Comparison of ENCODE assay signal across 22 cellular contexts in the genomic region with DNA sequence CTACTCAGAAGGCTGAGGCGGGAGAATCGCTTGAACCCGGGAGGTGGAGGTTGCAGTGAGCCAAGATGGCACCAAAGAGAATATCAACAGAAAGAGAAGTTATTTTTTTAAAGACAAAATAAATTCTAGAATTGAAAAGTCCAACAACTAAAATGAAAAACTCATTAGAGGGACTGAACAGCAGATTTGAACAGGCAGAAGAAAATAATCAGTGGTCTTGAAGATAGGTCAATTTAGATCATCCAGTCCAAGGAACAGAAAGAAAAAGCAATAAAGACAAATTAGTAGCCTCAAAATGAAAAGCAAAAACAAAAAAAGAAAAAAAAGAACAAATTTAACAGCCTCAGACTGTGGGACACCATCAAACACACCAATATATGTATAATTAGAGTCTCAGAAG. TPM values are rescaled to one million over a fixed set of nuclear protein-coding genes. Genes with fewer than 3 reads are reported as not detected.
DNase-seq lines count a peak whose midpoint lies in the region; ATAC-seq, FAIRE-seq and TF ChIP-seq lines count a peak whose summit lies in the region.
"Had no signal": no experiment of that assay in that cellular context is flagged by ENCODE, and none has a peak within 500 bp of the region (broad histone marks: within the 10 kb centered on the region; RNA-seq: fewer than 3 reads in every experiment).

No MANE protein-coding gene starts in this region.

- no peak for FAIRE-seq in K562 (lab: Jason Lieb, UNC)
- FAIRE-seq: A204.1, GM12878, H1 had no signal

- no peaks in the 10 kb centered on the region for H3K9me1 ChIP-seq in K562 (ENCODE audit: control insufficient read depth, insufficient read depth, low read length)

- no peaks in the 10 kb centered on the region for H3K9me3 ChIP-seq in K562 (replicated peaks; ENCODE audit: control insufficient read depth, insufficient read depth, low read depth, low read length)
- H3K9me3 ChIP-seq: BE2C had no signal

- no peaks in the 10 kb centered on the region for H4K20me1 ChIP-seq in K562 (replicated peaks; ENCODE audit: control insufficient read depth, insufficient read depth, low read length)

- no peak for DNase-seq in activated naive CD8-positive, alpha-beta T cell treated with anti-CD3 and anti-CD28 coated beads, Interleukin-2, amount 10 ng/mL, durations not matched to agents 7 days and 5 days
- no peak for DNase-seq in activated naive CD8-positive, alpha-beta T cell treated with anti-CD3 and anti-CD28 coated beads, Interleukin-2, amount 50 U/mL, for 24 hours
- DNase-seq in Calu3 (no peak), HFFc6 (no peak), K562 (ENCODE audit: extremely low read depth in 1 of 4, low spot score in 3 of 4) (no peak), GM03348 (ENCODE audit: low spot score) (no peak)
- DNase-seq: ACHN; BE2C; C1 segment of cervical spinal cord; Caco-2; CD4-positive, CD25-positive, alpha-beta regulatory T cell; DMS79 treated with DMSO at 0.1 percent for 48 hours; GF-D8; H9; Karpas-422; KBM-7 had no signal

- H3K79me2 ChIP-seq in K562 (ENCODE audit: control insufficient read depth, insufficient read depth, low read length), result peaks cover 60% of the 10 kb centered on the region

- TF ChIP-seq CTCF in Calu3 (IDR thresholded peaks at IDR 0.05; ENCODE audit: unreplicated experiment) (no peak), HFFc6 (IDR thresholded peaks at IDR 0.05) (no peak), K562 (IDR thresholded peaks at IDR 0.05 in 2 of 3, conservative IDR thresholded peaks at IDR 0.05 in 1 of 3; ENCODE audit: insufficient read depth in 2 of 3, low read depth in 1 of 3, low read length in 3 of 3) (no peak)

- no peak for TF ChIP-seq RAD21 in K562 (CRISPR knock-in tag; conservative IDR thresholded peaks at IDR 0.05 in 1 of 2, IDR thresholded peaks at IDR 0.05 in 1 of 2)

- H3K9me3 Mint-ChIP-seq in activated naive CD8-positive, alpha-beta T cell treated with anti-CD3 and anti-CD28 coated beads, Interleukin-2, amount 10 ng/mL, durations not matched to agents 7 days and 5 days, result peaks cover 2% of the 10 kb centered on the region
- peaks cover 11% of the 10 kb centered on the region for H3K9me3 Mint-ChIP-seq in activated naive CD8-positive, alpha-beta T cell treated with anti-CD3 and anti-CD28 coated beads, Interleukin-2, amount 50 U/mL, for 24 hours
- no peaks in the 10 kb centered on the region for H3K9me3 Mint-ChIP-seq in Calu3 (ENCODE audit: low read depth, unreplicated experiment)
- H3K9me3 Mint-ChIP-seq in HFFc6, result no peaks in the 10 kb centered on the region
- H3K9me3 Mint-ChIP-seq: H9 had no signal

- TF ChIP-seq EP300 in K562 (IDR thresholded peaks at IDR 0.05; ENCODE audit: low read length), result no peak

- POLR2A ChIA-PET in activated naive CD8-positive, alpha-beta T cell treated with anti-CD3 and anti-CD28 coated beads, Interleukin-2, amount 10 ng/mL, durations not matched to agents 7 days and 5 days (lab: Charles Lee), result interaction anchor here (0.7 kb wide), 1 partner anchor 969 kb away, joined by 3 read pairs; no protein-coding TSS in a partner anchor
- POLR2A ChIA-PET in K562 (lab: Yijun Ruan, JAX), result interaction anchor here (0.9 kb wide), 1 partner anchor 9 kb away, joined by 3 read pairs; no protein-coding TSS in a partner anchor

- H3K4me1 Mint-ChIP-seq in activated naive CD8-positive, alpha-beta T cell treated with anti-CD3 and anti-CD28 coated beads, Interleukin-2, amount 10 ng/mL, durations not matched to agents 7 days and 5 days, result peaks cover 18% of the 10 kb centered on the region
- H3K4me1 Mint-ChIP-seq in activated naive CD8-positive, alpha-beta T cell treated with anti-CD3 and anti-CD28 coated beads, Interleukin-2, amount 50 U/mL, for 24 hours, result peaks cover 29% of the 10 kb centered on the region
- H3K4me1 Mint-ChIP-seq in Calu3 (ENCODE audit: low read depth, unreplicated experiment), result peaks cover 2% of the 10 kb centered on the region
- peaks cover 3% of the 10 kb centered on the region for H3K4me1 Mint-ChIP-seq in HFFc6 (ENCODE audit: low read depth)

- in situ Hi-C loops in K562 (cut with MboI), result no loop called here

- H3K4me3 ChIP-seq in K562, result no peak overlapping the region

- no peaks in the 10 kb centered on the region for H3K27me3 ChIP-seq in K562 (ENCODE audit: control insufficient read depth in 2 of 2, insufficient read depth in 2 of 2, low read length in 2 of 2)
- H3K27me3 ChIP-seq: BE2C had no signal

- CTCF ChIA-PET in Calu3 (lab: Charles Lee), result no interaction called here
- CTCF ChIA-PET in K562 (lab: Yijun Ruan, JAX; ENCODE audit: low intra/inter-chr PET ratio), result no interaction called here

- intact Hi-C loops in Calu3 (cut with micrococcal nuclease; ENCODE audit: unreplicated experiment) (no loop called here), K562 (cut with micrococcal nuclease) (no loop called here)

- no peak overlapping the region for H3K4me2 ChIP-seq in K562 (ENCODE audit: insufficient read depth, low read length)

- no peak overlapping the region for H2AFZ ChIP-seq in K562 (ENCODE audit: low read depth, low read length)

- no TSS peak for BruUV-seq in Calu3 (replicated peaks; lab: Mats Ljungman, UMichigan)
- BruUV-seq in K562 (replicated peaks; lab: Mats Ljungman, UMichigan), result no TSS peak

- peaks cover 44% of the 10 kb centered on the region for H3K36me3 ChIP-seq in K562 (ENCODE audit: control insufficient read depth, insufficient read depth, low read length)

- no peaks in the 10 kb centered on the region for H3K27me3 Mint-ChIP-seq in activated naive CD8-positive, alpha-beta T cell treated with anti-CD3 and anti-CD28 coated beads, Interleukin-2, amount 10 ng/mL, durations not matched to agents 7 days and 5 days
- H3K27me3 Mint-ChIP-seq in activated naive CD8-positive, alpha-beta T cell treated with anti-CD3 and anti-CD28 coated beads, Interleukin-2, amount 50 U/mL, for 24 hours, result no peaks in the 10 kb centered on the region
- H3K27me3 Mint-ChIP-seq in Calu3 (ENCODE audit: unreplicated experiment), result no peaks in the 10 kb centered on the region
- no peaks in the 10 kb centered on the region for H3K27me3 Mint-ChIP-seq in HFFc6 (ENCODE audit: insufficient read depth)
- H3K27me3 Mint-ChIP-seq: CD4-positive, CD25-positive, alpha-beta regulatory T cell had no signal

- no peak overlapping the region for H3K9ac ChIP-seq in K562 (ENCODE audit: insufficient read depth in 1 of 2, low read depth in 2 of 2, low read length in 2 of 2)

- no peak overlapping the region for H3K27ac ChIP-seq in K562 (ENCODE audit: extremely low read depth, low read depth, low read length)

- 0 out of 5 replicates have a peak, but pooled peaks cover 0 to 2% of the 10 kb centered on the region in 2 experiments for H3K4me1 ChIP-seq in K562 (replicated peaks in 1 of 2; ENCODE audit: control insufficient read depth in 2 of 2, insufficient read depth in 2 of 2, low read length in 2 of 2)
- H3K4me1 ChIP-seq: BE2C had no signal

- TF ChIP-seq POLR2A in K562 (conservative IDR thresholded peaks at IDR 0.05), result no peak

- H3K36me3 Mint-ChIP-seq in activated naive CD8-positive, alpha-beta T cell treated with anti-CD3 and anti-CD28 coated beads, Interleukin-2, amount 10 ng/mL, durations not matched to agents 7 days and 5 days, result peaks cover 40% of the 10 kb centered on the region
- H3K36me3 Mint-ChIP-seq in activated naive CD8-positive, alpha-beta T cell treated with anti-CD3 and anti-CD28 coated beads, Interleukin-2, amount 50 U/mL, for 24 hours (ENCODE audit: low read depth), result peaks cover 51% of the 10 kb centered on the region
- H3K36me3 Mint-ChIP-seq in Calu3 (ENCODE audit: insufficient read depth, unreplicated experiment), result peaks cover 42% of the 10 kb centered on the region
- peaks cover 43% of the 10 kb centered on the region for H3K36me3 Mint-ChIP-seq in HFFc6 (ENCODE audit: low read depth)

- no peak for ATAC-seq in activated naive CD8-positive, alpha-beta T cell treated with anti-CD3 and anti-CD28 coated beads, Interleukin-2, amount 10 ng/mL, durations not matched to agents 7 days and 5 days (ENCODE audit: low read depth)
- no peak for ATAC-seq in activated naive CD8-positive, alpha-beta T cell treated with anti-CD3 and anti-CD28 coated beads, Interleukin-2, amount 50 U/mL, for 24 hours
- ATAC-seq in K562 (no peak), HG02763 (IDR thresholded peaks at IDR 0.05; ENCODE audit: unreplicated experiment) (no peak), HG03280 (IDR thresholded peaks at IDR 0.05; ENCODE audit: unreplicated experiment) (no peak)

- WGBS in K562 (ENCODE audit: insufficient coverage, low coverage, missing lambda C conversion rate), result 100% methylated on average over 3 of the region's 3 CpGs

- H3K4me3 Mint-ChIP-seq in activated naive CD8-positive, alpha-beta T cell treated with anti-CD3 and anti-CD28 coated beads, Interleukin-2, amount 10 ng/mL, durations not matched to agents 7 days and 5 days, result no peak overlapping the region
- no peak overlapping the region for H3K4me3 Mint-ChIP-seq in activated naive CD8-positive, alpha-beta T cell treated with anti-CD3 and anti-CD28 coated beads, Interleukin-2, amount 50 U/mL, for 24 hours
- H3K4me3 Mint-ChIP-seq in Calu3 (ENCODE audit: low read depth, unreplicated experiment) (no peak overlapping the region), HFFc6 (peak overlapping the region; percentile 7; the same call in 1 of the 2 replicates)
- H3K4me3 Mint-ChIP-seq: H9 had no signal

- H3K27ac Mint-ChIP-seq in activated naive CD8-positive, alpha-beta T cell treated with anti-CD3 and anti-CD28 coated beads, Interleukin-2, amount 10 ng/mL, durations not matched to agents 7 days and 5 days, result peak overlapping the region; percentile 14
- no peak overlapping the region for H3K27ac Mint-ChIP-seq in activated naive CD8-positive, alpha-beta T cell treated with anti-CD3 and anti-CD28 coated beads, Interleukin-2, amount 50 U/mL, for 24 hours
- peak overlapping the region; percentile 3 for H3K27ac Mint-ChIP-seq in Calu3 (ENCODE audit: unreplicated experiment)
- H3K27ac Mint-ChIP-seq in HFFc6, result no peak overlapping the region
- H3K27ac Mint-ChIP-seq: CD4-positive, CD25-positive, alpha-beta regulatory T cell; H9 had no signal

RNA-seq across cellular contexts. Expression of a gene that starts 6.0 kb away (rescaled TPM):
- 10 to 100 TPM; 58.7 to 63.7 TPM for total RNA-seq in activated naive CD8-positive, alpha-beta T cell treated with anti-CD3 and anti-CD28 coated beads, Interleukin-2, amount 10 ng/mL, durations not matched to agents 7 days and 5 days
- total RNA-seq in Calu3 (2022), result 70.4 and 75.9 TPM in 2 replicates
- total RNA-seq in HFFc6 (2021; fragmentation: NEBNext Ultra II Directional; extraction: Animal tissue kit (Norgen Biotek cat#: 25700)), result 10 to 100 TPM; 38.6 to 51.1 (median 46.1) TPM
- 134 and 149 TPM in 2 replicates for total RNA-seq in K562 (2011; cell fraction: chromatin; rRNA removed; ENCODE audit: low replicate concordance)
- 77.7 and 107 TPM in 2 replicates for total RNA-seq in K562 (2011; cell fraction: nucleolus; rRNA removed)
- 104 and 155 TPM in 2 replicates for total RNA-seq in K562 (2011; cell fraction: nucleoplasm; rRNA removed)
- 33.8 and 50.9 TPM in 2 replicates for total RNA-seq in K562 (2014; rRNA removed)
- total RNA-seq in K562 (2014; rRNA removed; fragmentation: Illumina TruSeq; extraction: Trizol), result 37.3 and 37.4 TPM in 2 replicates
- 37.7 and 38.9 TPM in 2 replicates for total RNA-seq in K562 (2015; rRNA removed; fragmentation: Illumina TruSeq; extraction: Trizol)
- total RNA-seq in K562 (2021), result 50.0 and 58.5 TPM in 2 replicates
- polyA plus RNA-seq in K562 (2011; rRNA removed), result 59.9 and 72.3 TPM in 2 replicates
- 40.2 and 51.4 TPM in 2 replicates for polyA plus RNA-seq in K562 (2011; cell fraction: cytosol; rRNA removed)
- polyA plus RNA-seq in K562 (2011; cell fraction: nucleus; rRNA removed), result 206 and 334 TPM in 2 replicates
- polyA plus RNA-seq in K562 (2012), result 48.9 and 52.1 TPM in 2 replicates
- polyA plus RNA-seq in K562 (2014; fragmentation: Illumina TruSeq; extraction: Trizol), result 58.1 and 68.6 TPM in 2 replicates
- polyA plus RNA-seq in K562 (2014; fragmentation: Nextera tagmentation; extraction: Ambion mirVana), result 10 to 100 TPM; 31.9 to 67.9 TPM
- polyA plus RNA-seq in K562 (2014; rRNA removed), result 58.9 and 72.2 TPM in 2 replicates
- 38.1 and 46.1 TPM in 2 replicates for polyA minus RNA-seq in K562 (2011; rRNA and poly(A)+ RNA removed)
- polyA minus RNA-seq in K562 (2011; cell fraction: cytosol; rRNA and poly(A)+ RNA removed), result 24.8 and 25.8 TPM in 2 replicates
- polyA minus RNA-seq in K562 (2011; cell fraction: nucleus; rRNA and poly(A)+ RNA removed), result 45.1 and 70.5 TPM in 2 replicates

RNA-seq across cellular contexts. Expression of a gene that starts 32.3 kb away (rescaled TPM):
- total RNA-seq in activated naive CD8-positive, alpha-beta T cell treated with anti-CD3 and anti-CD28 coated beads, Interleukin-2, amount 10 ng/mL, durations not matched to agents 7 days and 5 days, result not detected
- total RNA-seq in Calu3 (2022) (not detected in 2 replicates), K562 (2014; rRNA removed) (not detected in 2 replicates), K562 (2014; rRNA removed; fragmentation: Illumina TruSeq; extraction: Trizol) (not detected in 2 replicates), K562 (2015; rRNA removed; fragmentation: Illumina TruSeq; extraction: Trizol) (not detected in 2 replicates), K562 (2021) (not detected in 2 replicates)
- total RNA-seq in HFFc6 (2021; fragmentation: NEBNext Ultra II Directional; extraction: Animal tissue kit (Norgen Biotek cat#: 25700)), result under 1 TPM; 0.20 to 0.47 (median 0.35) TPM
- total RNA-seq in K562 (2011; cell fraction: chromatin; rRNA removed; ENCODE audit: low replicate concordance), result not detected in 2 replicates
- not detected in 2 replicates for total RNA-seq in K562 (2011; cell fraction: nucleolus; rRNA removed)
- not detected in 2 replicates for total RNA-seq in K562 (2011; cell fraction: nucleoplasm; rRNA removed)
- polyA plus RNA-seq in K562 (2011; rRNA removed) (not detected in 2 replicates), K562 (2014; fragmentation: Illumina TruSeq; extraction: Trizol) (not detected in 2 replicates), K562 (2014; fragmentation: Nextera tagmentation; extraction: Ambion mirVana) (under 1 TPM in 1 of 2 experiments, not detected in 1; 0.01 TPM), K562 (2014; rRNA removed) (not detected in 2 replicates)
- polyA plus RNA-seq in K562 (2011; cell fraction: cytosol; rRNA removed), result not detected in 2 replicates
- polyA plus RNA-seq in K562 (2011; cell fraction: nucleus; rRNA removed), result not detected in 2 replicates
- not detected in 2 replicates for polyA plus RNA-seq in K562 (2012)
- polyA minus RNA-seq in K562 (2011; rRNA and poly(A)+ RNA removed), result not detected in 2 replicates
- not detected in 2 replicates for polyA minus RNA-seq in K562 (2011; cell fraction: cytosol; rRNA and poly(A)+ RNA removed)
- not detected in 2 replicates for polyA minus RNA-seq in K562 (2011; cell fraction: nucleus; rRNA and poly(A)+ RNA removed)
- total RNA-seq: Caco-2; CD4-positive, CD25-positive, alpha-beta regulatory T cell; H1; H9; HT-29 had no signal
- polyA plus RNA-seq: CD4-positive, CD25-positive, alpha-beta regulatory T cell had no signal

RNA-seq across cellular contexts. Expression of a gene that starts 49.6 kb away (rescaled TPM):
- 10 to 100 TPM; 82.9 to 84.5 TPM for total RNA-seq in activated naive CD8-positive, alpha-beta T cell treated with anti-CD3 and anti-CD28 coated beads, Interleukin-2, amount 10 ng/mL, durations not matched to agents 7 days and 5 days
- total RNA-seq in Calu3 (2022) (49.0 and 61.0 TPM in 2 replicates), K562 (2014; rRNA removed) (20.6 and 31.4 TPM in 2 replicates), K562 (2014; rRNA removed; fragmentation: Illumina TruSeq; extraction: Trizol) (20.5 and 21.5 TPM in 2 replicates), K562 (2015; rRNA removed; fragmentation: Illumina TruSeq; extraction: Trizol) (25.9 and 27.3 TPM in 2 replicates), K562 (2021) (35.7 and 41.9 TPM in 2 replicates)
- 10 to 100 TPM; 18.3 to 26.3 (median 22.9) TPM for total RNA-seq in HFFc6 (2021; fragmentation: NEBNext Ultra II Directional; extraction: Animal tissue kit (Norgen Biotek cat#: 25700))
- total RNA-seq in K562 (2011; cell fraction: chromatin; rRNA removed; ENCODE audit: low replicate concordance), result 89.7 and 114 TPM in 2 replicates
- 17.0 and 24.1 TPM in 2 replicates for total RNA-seq in K562 (2011; cell fraction: nucleolus; rRNA removed)
- 27.5 and 30.8 TPM in 2 replicates for total RNA-seq in K562 (2011; cell fraction: nucleoplasm; rRNA removed)
- polyA plus RNA-seq in K562 (2011; rRNA removed) (10.1 and 12.1 TPM in 2 replicates), K562 (2014; fragmentation: Illumina TruSeq; extraction: Trizol) (16.9 and 17.2 TPM in 2 replicates), K562 (2014; fragmentation: Nextera tagmentation; extraction: Ambion mirVana) (1 to 10 TPM; 2.5 to 2.6 TPM), K562 (2014; rRNA removed) (20.0 and 21.2 TPM in 2 replicates)
- 3.5 and 9.1 TPM in 2 replicates for polyA plus RNA-seq in K562 (2011; cell fraction: cytosol; rRNA removed)
- 24.5 and 32.9 TPM in 2 replicates for polyA plus RNA-seq in K562 (2011; cell fraction: nucleus; rRNA removed)
- polyA plus RNA-seq in K562 (2012), result 20.6 and 26.6 TPM in 2 replicates
- 22.9 and 27.8 TPM in 2 replicates for polyA minus RNA-seq in K562 (2011; rRNA and poly(A)+ RNA removed)
- polyA minus RNA-seq in K562 (2011; cell fraction: cytosol; rRNA and poly(A)+ RNA removed), result 11.8 and 21.5 TPM in 2 replicates
- polyA minus RNA-seq in K562 (2011; cell fraction: nucleus; rRNA and poly(A)+ RNA removed), result 11.0 and 16.7 TPM in 2 replicates

Comparison
In these comparisons a context has a peak if more than half of its experiments do, and no peak if none do; other contexts are left out.
1. H3K27ac Mint-ChIP-seq: peak in activated naive CD8-positive, alpha-beta T cell treated with anti-CD3 and anti-CD28 coated beads, Interleukin-2, amount 10 ng/mL, durations not matched to agents 7 days and 5 days (single experiment) and Calu3 (single experiment); none in activated naive CD8-positive, alpha-beta T cell treated with anti-CD3 and anti-CD28 coated beads, Interleukin-2, amount 50 U/mL, for 24 hours (single experiment) and HFFc6 (single experiment).